In the genomic region with DNA sequence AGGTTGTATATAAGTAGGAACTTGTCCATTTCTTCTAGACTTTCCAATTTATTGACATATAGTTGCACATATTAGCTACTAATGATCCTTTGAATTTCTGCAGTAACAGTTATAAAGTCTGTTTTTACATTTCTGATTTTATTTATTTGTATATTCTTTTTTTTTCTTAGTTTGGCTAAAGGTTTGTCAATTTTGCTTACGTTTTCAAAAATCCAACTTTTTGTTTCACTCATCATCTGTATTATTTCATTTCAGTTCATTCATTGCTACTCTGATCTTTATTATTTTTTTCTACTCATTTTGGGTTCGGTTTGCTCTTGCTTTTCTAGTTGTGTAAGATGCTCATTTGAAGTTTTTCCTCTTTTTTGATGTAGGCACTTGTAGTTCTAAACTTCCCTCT, we compare ENCODE assay signal across 7 cellular contexts.
"Had no signal": no experiment of that assay in that cellular context is flagged by ENCODE, and none has a peak within 500 bp of the region (broad histone marks: within the 10 kb centered on the region; RNA-seq: fewer than 3 reads in every experiment).

No MANE protein-coding gene starts in this region.

- H3K27ac ChIP-seq: HL-60, KMS-11 had no signal

- DNase-seq: IMR-90, KBM-7, KG1 had no signal

- FAIRE-seq: HepG2, HTR-8/SVneo had no signal

- H3K4me2 ChIP-seq: KMS-11 had no signal

- H3K9ac ChIP-seq: KMS-11 had no signal

- ATAC-seq: HepG2 had no signal
